ENCODE assay signal across 8 cellular contexts in the genomic region with DNA sequence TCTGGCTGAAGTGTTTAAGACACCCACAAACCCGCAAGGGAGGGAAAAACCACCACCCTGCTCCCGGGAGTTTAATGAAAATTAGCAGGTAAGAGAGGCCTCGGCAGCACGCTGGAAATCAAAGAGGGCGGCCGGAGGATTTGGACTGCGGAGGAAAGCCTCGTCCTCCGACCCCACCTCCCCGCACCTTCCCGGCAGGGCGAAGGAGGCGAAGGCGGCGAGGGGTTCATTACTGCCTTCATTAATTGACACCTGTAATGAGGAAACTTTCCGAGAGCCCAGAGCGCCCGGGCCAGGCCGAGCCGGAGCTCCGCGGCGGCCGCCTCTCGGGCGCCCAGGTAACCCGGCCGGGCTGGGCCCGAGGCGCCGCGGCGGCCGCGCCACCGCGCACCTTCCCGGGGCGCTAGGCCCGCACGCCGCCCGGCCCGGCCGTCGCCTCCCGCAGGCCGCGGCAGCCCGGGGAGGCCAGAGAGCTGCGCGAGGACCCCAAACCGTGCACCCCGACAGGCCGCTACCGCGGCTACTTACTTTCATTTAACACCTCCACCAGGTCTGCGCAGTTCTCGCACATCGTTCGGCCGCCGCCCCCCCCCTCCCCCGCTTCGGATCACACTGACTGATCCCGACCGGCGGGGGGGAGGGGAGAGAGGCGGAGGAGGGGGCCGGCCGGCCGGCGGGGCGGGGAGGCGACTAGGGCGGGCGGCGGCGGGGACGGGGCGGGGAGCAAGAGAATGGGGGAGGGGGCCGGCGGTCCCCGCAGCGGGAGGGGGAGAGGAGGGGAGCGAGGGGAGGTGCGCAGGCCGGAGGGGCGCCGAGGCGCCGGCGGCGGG. TPM values are rescaled to one million over a fixed set of nuclear protein-coding genes. Genes with fewer than 3 reads are reported as not detected.
DNase-seq lines count a peak whose midpoint lies in the region; ATAC-seq and TF ChIP-seq lines count a peak whose summit lies in the region.

No MANE protein-coding gene starts in this region.

- no peak for TF ChIP-seq POLR2A in right lobe of liver (IDR thresholded peaks at IDR 0.05)

- H3K4me3 ChIP-seq in right lobe of liver = peak overlapping the region; percentile 63 to 98 (median 76)

- WGBS in right lobe of liver (ENCODE audit: insufficient coverage, low coverage, low lambda C conversion rate, missing lambda C conversion rate) = 0% methylated on average over 25 of the region's 94 CpGs

- peaks cover 24% of the 10 kb centered on the region for H3K4me1 Mint-ChIP-seq in dendritic cell treated with granulocyte-macrophage colony-stimulating factor and Interleukin-4, amounts not matched to agents 40 ng/mL and 50 ng/mL, for 4 days (ENCODE audit: low read depth)

- peak; percentile 83 for DNase-seq in NK-92 treated with Interleukin-12 subunit alpha and Interleukin-12 subunit beta, amount 100 ng/mL, for 24 hours (lab: John Stamatoyannopoulos, UW)
- DNase-seq in NK-92 (lab: John Stamatoyannopoulos, UW; ENCODE audit: unreplicated experiment) (no peak), NCI-H345 treated with DMSO at 0.1 percent for 48 hours (lab: John Stamatoyannopoulos, UW; ENCODE audit: unreplicated experiment) (peak; percentile 44), right lobe of liver (peak; percentile 95 to 96 (median 96))
- DNase-seq in activated CD4-positive, alpha-beta T cell treated with anti-CD3 and anti-CD28 coated beads, Interleukin-2, amount 50 U/mL, for 1 hour = peak; percentile 77
- DNase-seq in stimulated activated CD4-positive, alpha-beta T cell treated with anti-CD3 and anti-CD28 coated beads, Interleukin-4, amount 100 ng/mL, for 24 hours = peak; percentile 80

- H3K9me3 ChIP-seq in right lobe of liver = no peaks in the 10 kb centered on the region

- H3K4me1 ChIP-seq in right lobe of liver = peaks cover 0 to 19% (median 8%) of the 10 kb centered on the region in 4 donors

- TF ChIP-seq CTCF in right lobe of liver (IDR thresholded peaks at IDR 0.05) = no peak

- H3K27ac ChIP-seq in right lobe of liver = peak overlapping the region; percentile 95 to 98 (median 95)

- H3K9me3 Mint-ChIP-seq in dendritic cell treated with granulocyte-macrophage colony-stimulating factor and Interleukin-4, amounts not matched to agents 40 ng/mL and 50 ng/mL, for 4 days = no peaks in the 10 kb centered on the region

- peak overlapping the region; percentile 99 for H3K27ac Mint-ChIP-seq in dendritic cell treated with granulocyte-macrophage colony-stimulating factor and Interleukin-4, amounts not matched to agents 40 ng/mL and 50 ng/mL, for 4 days

- peak overlapping the region; percentile 89 for H3K4me3 Mint-ChIP-seq in dendritic cell treated with granulocyte-macrophage colony-stimulating factor and Interleukin-4, amounts not matched to agents 40 ng/mL and 50 ng/mL, for 4 days

- peaks cover 40% of the 10 kb centered on the region for H3K36me3 Mint-ChIP-seq in dendritic cell treated with granulocyte-macrophage colony-stimulating factor and Interleukin-4, amounts not matched to agents 40 ng/mL and 50 ng/mL, for 4 days (ENCODE audit: low read depth)

- intact Hi-C loops in dendritic cell treated with granulocyte-macrophage colony-stimulating factor and Interleukin-4, amounts not matched to agents 40 ng/mL and 50 ng/mL, for 4 days (cut with micrococcal nuclease) = loop anchor here (2.0 to 5.0 kb wide), 3 partner anchors 44 to 403 kb away; a partner anchor contains a TSS
- intact Hi-C loops in right lobe of liver (cut with DNase I) = no loop called here

- no peaks in the 10 kb centered on the region for H3K36me3 ChIP-seq in right lobe of liver

- peak; percentile 23 for ATAC-seq in HG03039 (IDR thresholded peaks at IDR 0.05; ENCODE audit: unreplicated experiment)
- ATAC-seq in right lobe of liver = peak; percentile 74 to 90 (median 80)

- no peaks in the 10 kb centered on the region for H3K27me3 Mint-ChIP-seq in dendritic cell treated with granulocyte-macrophage colony-stimulating factor and Interleukin-4, amounts not matched to agents 40 ng/mL and 50 ng/mL, for 4 days

- no peaks in the 10 kb centered on the region for H3K27me3 ChIP-seq in right lobe of liver

RNA-seq across cellular contexts. Expression of a gene that starts 0.6 kb away (rescaled TPM):
- 10 to 100 TPM; 33.3 to 57.1 (median 41.5) TPM for total RNA-seq in right lobe of liver
